Comparison of ENCODE assay signal across 1 cellular context in the genomic region with DNA sequence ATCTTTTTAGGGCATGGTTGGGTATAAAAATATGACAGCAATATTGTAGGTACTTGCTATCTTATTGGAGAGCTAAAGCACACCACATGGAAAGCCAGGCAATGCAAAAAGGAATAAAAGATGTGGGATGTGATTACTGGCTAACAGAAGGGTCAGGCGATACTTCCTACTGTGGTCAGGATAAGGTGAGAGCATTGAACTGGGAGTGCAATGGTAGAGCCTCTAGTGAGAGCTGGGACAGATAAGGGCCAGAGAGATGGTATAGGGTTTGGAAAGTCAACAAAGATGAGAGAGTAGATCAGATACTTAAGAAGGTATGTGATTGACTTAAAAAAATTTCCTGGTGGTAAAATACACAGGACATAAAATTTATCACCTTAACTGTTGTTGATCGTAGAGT.
A peak's percentile ranks its signal among the peaks of the same experiment; 100 is the strongest.
TF ChIP-seq lines count a peak whose summit lies in the region.

No MANE protein-coding gene starts in this region.

TF ChIP-seq in K562, 482 proteins besides CTCF, POLR2A, EP300 and RAD21 (continued from another document and continues in another):
- TF ChIP-seq, protein P1, sequence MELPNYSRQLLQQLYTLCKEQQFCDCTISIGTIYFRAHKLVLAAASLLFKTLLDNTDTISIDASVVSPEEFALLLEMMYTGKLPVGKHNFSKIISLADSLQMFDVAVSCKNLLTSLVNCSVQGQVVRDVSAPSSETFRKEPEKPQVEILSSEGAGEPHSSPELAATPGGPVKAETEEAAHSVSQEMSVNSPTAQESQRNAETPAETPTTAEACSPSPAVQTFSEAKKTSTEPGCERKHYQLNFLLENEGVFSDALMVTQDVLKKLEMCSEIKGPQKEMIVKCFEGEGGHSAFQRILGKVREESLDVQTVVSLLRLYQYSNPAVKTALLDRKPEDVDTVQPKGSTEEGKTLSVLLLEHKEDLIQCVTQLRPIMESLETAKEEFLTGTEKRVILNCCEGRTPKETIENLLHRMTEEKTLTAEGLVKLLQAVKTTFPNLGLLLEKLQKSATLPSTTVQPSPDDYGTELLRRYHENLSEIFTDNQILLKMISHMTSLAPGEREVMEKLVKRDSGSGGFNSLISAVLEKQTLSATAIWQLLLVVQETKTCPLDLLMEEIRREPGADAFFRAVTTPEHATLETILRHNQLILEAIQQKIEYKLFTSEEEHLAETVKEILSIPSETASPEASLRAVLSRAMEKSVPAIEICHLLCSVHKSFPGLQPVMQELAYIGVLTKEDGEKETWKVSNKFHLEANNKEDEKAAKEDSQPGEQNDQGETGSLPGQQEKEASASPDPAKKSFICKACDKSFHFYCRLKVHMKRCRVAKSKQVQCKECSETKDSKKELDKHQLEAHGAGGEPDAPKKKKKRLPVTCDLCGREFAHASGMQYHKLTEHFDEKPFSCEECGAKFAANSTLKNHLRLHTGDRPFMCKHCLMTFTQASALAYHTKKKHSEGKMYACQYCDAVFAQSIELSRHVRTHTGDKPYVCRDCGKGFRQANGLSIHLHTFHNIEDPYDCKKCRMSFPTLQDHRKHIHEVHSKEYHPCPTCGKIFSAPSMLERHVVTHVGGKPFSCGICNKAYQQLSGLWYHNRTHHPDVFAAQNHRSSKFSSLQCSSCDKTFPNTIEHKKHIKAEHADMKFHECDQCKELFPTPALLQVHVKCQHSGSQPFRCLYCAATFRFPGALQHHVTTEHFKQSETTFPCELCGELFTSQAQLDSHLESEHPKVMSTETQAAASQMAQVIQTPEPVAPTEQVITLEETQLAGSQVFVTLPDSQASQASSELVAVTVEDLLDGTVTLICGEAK (IDR thresholded peaks at IDR 0.05) = no peak
- TF ChIP-seq, protein P1 (CRISPR knock-in tag; IDR thresholded peaks at IDR 0.05) = no peak
- TF ChIP-seq FOXA1 (IDR thresholded peaks at IDR 0.05; ENCODE audit: borderline replicate concordance) (no peak), ZNF124 (CRISPR knock-in tag; IDR thresholded peaks at IDR 0.05) (no peak), TAL1 (IDR thresholded peaks at IDR 0.05) (peak; percentile 67), TCF3 (CRISPR knock-in tag; IDR thresholded peaks at IDR 0.05) (peak; percentile 64), PRPF4 (IDR thresholded peaks at IDR 0.05; ENCODE audit: insufficient read depth, low read depth, low read length, poor library complexity, severe bottlenecking) (no peak), POLR3G (IDR thresholded peaks at IDR 0.05; ENCODE audit: extremely low read depth, insufficient read length, insufficient replicate concordance) (no peak), CC2D1A (IDR thresholded peaks at IDR 0.05) (peak; percentile 21; the same call in 1 of the 2 replicates), SNRNP70 (optimal IDR thresholded peaks at IDR 0.05; ENCODE audit: low read depth, low read length) (no peak), CREM (IDR thresholded peaks at IDR 0.05; ENCODE audit: low read depth) (no peak), IFI16 (CRISPR knock-in tag; IDR thresholded peaks at IDR 0.05) (no peak)
- TF ChIP-seq, protein P2, sequence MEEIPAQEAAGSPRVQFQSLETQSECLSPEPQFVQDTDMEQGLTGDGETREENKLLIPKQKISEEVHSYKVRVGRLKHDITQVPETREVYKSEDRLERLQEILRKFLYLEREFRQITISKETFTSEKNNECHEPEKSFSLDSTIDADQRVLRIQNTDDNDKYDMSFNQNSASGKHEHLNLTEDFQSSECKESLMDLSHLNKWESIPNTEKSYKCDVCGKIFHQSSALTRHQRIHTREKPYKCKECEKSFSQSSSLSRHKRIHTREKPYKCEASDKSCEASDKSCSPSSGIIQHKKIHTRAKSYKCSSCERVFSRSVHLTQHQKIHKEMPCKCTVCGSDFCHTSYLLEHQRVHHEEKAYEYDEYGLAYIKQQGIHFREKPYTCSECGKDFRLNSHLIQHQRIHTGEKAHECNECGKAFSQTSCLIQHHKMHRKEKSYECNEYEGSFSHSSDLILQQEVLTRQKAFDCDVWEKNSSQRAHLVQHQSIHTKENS (CRISPR knock-in tag; IDR thresholded peaks at IDR 0.05) = no peak
- TF ChIP-seq, protein P3, sequence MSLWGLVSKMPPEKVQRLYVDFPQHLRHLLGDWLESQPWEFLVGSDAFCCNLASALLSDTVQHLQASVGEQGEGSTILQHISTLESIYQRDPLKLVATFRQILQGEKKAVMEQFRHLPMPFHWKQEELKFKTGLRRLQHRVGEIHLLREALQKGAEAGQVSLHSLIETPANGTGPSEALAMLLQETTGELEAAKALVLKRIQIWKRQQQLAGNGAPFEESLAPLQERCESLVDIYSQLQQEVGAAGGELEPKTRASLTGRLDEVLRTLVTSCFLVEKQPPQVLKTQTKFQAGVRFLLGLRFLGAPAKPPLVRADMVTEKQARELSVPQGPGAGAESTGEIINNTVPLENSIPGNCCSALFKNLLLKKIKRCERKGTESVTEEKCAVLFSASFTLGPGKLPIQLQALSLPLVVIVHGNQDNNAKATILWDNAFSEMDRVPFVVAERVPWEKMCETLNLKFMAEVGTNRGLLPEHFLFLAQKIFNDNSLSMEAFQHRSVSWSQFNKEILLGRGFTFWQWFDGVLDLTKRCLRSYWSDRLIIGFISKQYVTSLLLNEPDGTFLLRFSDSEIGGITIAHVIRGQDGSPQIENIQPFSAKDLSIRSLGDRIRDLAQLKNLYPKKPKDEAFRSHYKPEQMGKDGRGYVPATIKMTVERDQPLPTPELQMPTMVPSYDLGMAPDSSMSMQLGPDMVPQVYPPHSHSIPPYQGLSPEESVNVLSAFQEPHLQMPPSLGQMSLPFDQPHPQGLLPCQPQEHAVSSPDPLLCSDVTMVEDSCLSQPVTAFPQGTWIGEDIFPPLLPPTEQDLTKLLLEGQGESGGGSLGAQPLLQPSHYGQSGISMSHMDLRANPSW (CRISPR knock-in tag; IDR thresholded peaks at IDR 0.05) = no peak
- TF ChIP-seq, protein P4, sequence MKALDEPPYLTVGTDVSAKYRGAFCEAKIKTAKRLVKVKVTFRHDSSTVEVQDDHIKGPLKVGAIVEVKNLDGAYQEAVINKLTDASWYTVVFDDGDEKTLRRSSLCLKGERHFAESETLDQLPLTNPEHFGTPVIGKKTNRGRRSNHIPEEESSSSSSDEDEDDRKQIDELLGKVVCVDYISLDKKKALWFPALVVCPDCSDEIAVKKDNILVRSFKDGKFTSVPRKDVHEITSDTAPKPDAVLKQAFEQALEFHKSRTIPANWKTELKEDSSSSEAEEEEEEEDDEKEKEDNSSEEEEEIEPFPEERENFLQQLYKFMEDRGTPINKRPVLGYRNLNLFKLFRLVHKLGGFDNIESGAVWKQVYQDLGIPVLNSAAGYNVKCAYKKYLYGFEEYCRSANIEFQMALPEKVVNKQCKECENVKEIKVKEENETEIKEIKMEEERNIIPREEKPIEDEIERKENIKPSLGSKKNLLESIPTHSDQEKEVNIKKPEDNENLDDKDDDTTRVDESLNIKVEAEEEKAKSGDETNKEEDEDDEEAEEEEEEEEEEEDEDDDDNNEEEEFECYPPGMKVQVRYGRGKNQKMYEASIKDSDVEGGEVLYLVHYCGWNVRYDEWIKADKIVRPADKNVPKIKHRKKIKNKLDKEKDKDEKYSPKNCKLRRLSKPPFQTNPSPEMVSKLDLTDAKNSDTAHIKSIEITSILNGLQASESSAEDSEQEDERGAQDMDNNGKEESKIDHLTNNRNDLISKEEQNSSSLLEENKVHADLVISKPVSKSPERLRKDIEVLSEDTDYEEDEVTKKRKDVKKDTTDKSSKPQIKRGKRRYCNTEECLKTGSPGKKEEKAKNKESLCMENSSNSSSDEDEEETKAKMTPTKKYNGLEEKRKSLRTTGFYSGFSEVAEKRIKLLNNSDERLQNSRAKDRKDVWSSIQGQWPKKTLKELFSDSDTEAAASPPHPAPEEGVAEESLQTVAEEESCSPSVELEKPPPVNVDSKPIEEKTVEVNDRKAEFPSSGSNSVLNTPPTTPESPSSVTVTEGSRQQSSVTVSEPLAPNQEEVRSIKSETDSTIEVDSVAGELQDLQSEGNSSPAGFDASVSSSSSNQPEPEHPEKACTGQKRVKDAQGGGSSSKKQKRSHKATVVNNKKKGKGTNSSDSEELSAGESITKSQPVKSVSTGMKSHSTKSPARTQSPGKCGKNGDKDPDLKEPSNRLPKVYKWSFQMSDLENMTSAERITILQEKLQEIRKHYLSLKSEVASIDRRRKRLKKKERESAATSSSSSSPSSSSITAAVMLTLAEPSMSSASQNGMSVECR (CRISPR knock-in tag; IDR thresholded peaks at IDR 0.05) = no peak
- TF ChIP-seq, protein P5, sequence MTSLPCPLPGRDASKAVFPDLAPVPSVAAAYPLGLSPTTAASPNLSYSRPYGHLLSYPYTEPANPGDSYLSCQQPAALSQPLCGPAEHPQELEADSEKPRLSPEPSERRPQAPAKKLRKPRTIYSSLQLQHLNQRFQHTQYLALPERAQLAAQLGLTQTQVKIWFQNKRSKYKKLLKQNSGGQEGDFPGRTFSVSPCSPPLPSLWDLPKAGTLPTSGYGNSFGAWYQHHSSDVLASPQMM (CRISPR knock-in tag; IDR thresholded peaks at IDR 0.05) = no peak
- TF ChIP-seq, protein P6, sequence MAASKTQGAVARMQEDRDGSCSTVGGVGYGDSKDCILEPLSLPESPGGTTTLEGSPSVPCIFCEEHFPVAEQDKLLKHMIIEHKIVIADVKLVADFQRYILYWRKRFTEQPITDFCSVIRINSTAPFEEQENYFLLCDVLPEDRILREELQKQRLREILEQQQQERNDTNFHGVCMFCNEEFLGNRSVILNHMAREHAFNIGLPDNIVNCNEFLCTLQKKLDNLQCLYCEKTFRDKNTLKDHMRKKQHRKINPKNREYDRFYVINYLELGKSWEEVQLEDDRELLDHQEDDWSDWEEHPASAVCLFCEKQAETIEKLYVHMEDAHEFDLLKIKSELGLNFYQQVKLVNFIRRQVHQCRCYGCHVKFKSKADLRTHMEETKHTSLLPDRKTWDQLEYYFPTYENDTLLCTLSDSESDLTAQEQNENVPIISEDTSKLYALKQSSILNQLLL (CRISPR knock-in tag; IDR thresholded peaks at IDR 0.05; ENCODE audit: borderline replicate concordance) = no peak
